In genomic region chr18:48023334-48024008, GRCh38 we compare ENCODE assay signal across 8 cellular contexts.
DNase-seq lines count a peak whose midpoint lies in the region; ATAC-seq, FAIRE-seq and TF ChIP-seq lines count a peak whose summit lies in the region.

No MANE protein-coding gene starts in this region.

- H3K56ac ChIP-seq in H9 (ENCODE audit: insufficient read length, low read depth, low read length) = no peak overlapping the region

- no peak for TF ChIP-seq EP300 in K562 (IDR thresholded peaks at IDR 0.05; ENCODE audit: low read length)

- no peaks in the 10 kb centered on the region for H3K36me3 ChIP-seq in K562 (ENCODE audit: control insufficient read depth, insufficient read depth, low read length)
- H3K36me3 ChIP-seq in aorta (ENCODE audit: control insufficient read depth in 1 of 2, insufficient read depth in 2 of 2, low read length in 1 of 2) = no peaks in the 10 kb centered on the region
- no peaks in the 10 kb centered on the region for H3K36me3 ChIP-seq in CD8-positive, alpha-beta memory T cell (ENCODE audit: insufficient read depth, low read length)

- no peak overlapping the region for H3K4me3 Mint-ChIP-seq in H9
- H3K4me3 Mint-ChIP-seq in CD8-positive, alpha-beta memory T cell = no peak overlapping the region

- H3K9me3 ChIP-seq in H9 (ENCODE audit: control insufficient read depth, low read depth, low read length) = no peaks in the 10 kb centered on the region
- H3K9me3 ChIP-seq in K562 (replicated peaks; ENCODE audit: control insufficient read depth, insufficient read depth, low read depth, low read length) = no peaks in the 10 kb centered on the region
- H3K9me3 ChIP-seq in aorta (ENCODE audit: control insufficient read depth, low read length) = no peaks in the 10 kb centered on the region
- H3K9me3 ChIP-seq in CD8-positive, alpha-beta memory T cell (ENCODE audit: low read length) = no peaks in the 10 kb centered on the region

- no peak overlapping the region for H4K91ac ChIP-seq in H9 (ENCODE audit: insufficient read length, low read depth, low read length)

- H4K8ac ChIP-seq in H9 (replicated peaks; ENCODE audit: insufficient read length, low read depth, low read length) = no peak overlapping the region

- TF ChIP-seq CTCF in C4-2B (conservative IDR thresholded peaks at IDR 0.05) (peak; percentile 66), H9 (conservative IDR thresholded peaks at IDR 0.05) (peak; percentile 71), K562 (IDR thresholded peaks at IDR 0.05 in 2 of 3, conservative IDR thresholded peaks at IDR 0.05 in 1 of 3; ENCODE audit: insufficient read depth in 2 of 3, low read depth in 1 of 3, low read length in 3 of 3) (peak in 2 of 3 experiments; percentile 36 to 48; a peak in 4 of 6 replicates)

- H3T11ph ChIP-seq in H9 (ENCODE audit: low read length) = no peak overlapping the region

- H3K79me1 ChIP-seq in H9 (ENCODE audit: insufficient read depth, low read depth, low read length, poor library complexity, severe bottlenecking) = no peaks in the 10 kb centered on the region

- H3K23me2 ChIP-seq in H9 (ENCODE audit: insufficient read length, low read depth, low read length, poor library complexity, severe bottlenecking) = no peaks in the 10 kb centered on the region

- no peaks in the 10 kb centered on the region for H3K4me1 ChIP-seq in H9 (ENCODE audit: insufficient read depth, low read length)
- H3K4me1 ChIP-seq in K562 (replicated peaks in 1 of 2; ENCODE audit: control insufficient read depth in 2 of 2, insufficient read depth in 2 of 2, low read length in 2 of 2) = no peaks in the 10 kb centered on the region; a peak in 1 of 5 replicates
- H3K4me1 ChIP-seq in aorta (ENCODE audit: control insufficient read depth in 1 of 2, insufficient read depth in 2 of 2, low read length in 2 of 2) = no peaks in the 10 kb centered on the region
- H3K4me1 ChIP-seq in CD8-positive, alpha-beta memory T cell (ENCODE audit: insufficient read depth, low read length) = no peaks in the 10 kb centered on the region

- intact Hi-C loops in K562 (cut with micrococcal nuclease) = loop anchor here (10.0 kb wide), 1 partner anchor 291 kb away; no protein-coding TSS in a partner anchor
- intact Hi-C loops in left colon (cut with DNase I, micrococcal nuclease) = loop anchor here in 1 of 2 donors (5.0 kb wide), 1 partner anchor 251 kb away; no protein-coding TSS in a partner anchor
- intact Hi-C loops in aorta (cut with DNase I) = loop anchor here in 1 of 2 donors (2.0 to 5.0 kb wide), 2 partner anchors 91 to 251 kb away; partner anchors contain the start of gene SMAD2

- no peaks in the 10 kb centered on the region for H3K9me1 ChIP-seq in K562 (ENCODE audit: control insufficient read depth, insufficient read depth, low read length)

- H2AFZ ChIP-seq in H9 (ENCODE audit: low read length) (no peak overlapping the region), K562 (ENCODE audit: low read depth, low read length) (no peak overlapping the region)

- H2BK15ac ChIP-seq in H9 (ENCODE audit: low read depth, low read length) = no peak overlapping the region

- H3K4me2 ChIP-seq in H9 (ENCODE audit: insufficient read depth, insufficient read length, low read length) (no peak overlapping the region), K562 (ENCODE audit: insufficient read depth, low read length) (no peak overlapping the region)

- no peak overlapping the region for H3K14ac ChIP-seq in H9 (ENCODE audit: insufficient read depth, low read length)

- H3K18ac ChIP-seq in H9 (ENCODE audit: insufficient read length, low read depth, low read length) = no peak overlapping the region

- H3K9ac ChIP-seq in H9 (ENCODE audit: extremely low read depth, insufficient read length, low read length) (no peak overlapping the region), K562 (ENCODE audit: insufficient read depth in 1 of 2, low read depth in 2 of 2, low read length in 2 of 2) (no peak overlapping the region)

- H3K4me3 ChIP-seq in K562 (no peak overlapping the region), aorta (ENCODE audit: low read length in 2 of 2) (no peak overlapping the region)
- no peak overlapping the region for H3K4me3 ChIP-seq in CD8-positive, alpha-beta memory T cell (ENCODE audit: low read length)

- H3K27ac Mint-ChIP-seq in H9 = no peak overlapping the region; a peak in 1 of 7 replicates
- no peak overlapping the region for H3K27ac Mint-ChIP-seq in CD8-positive, alpha-beta memory T cell

- H3K23ac ChIP-seq in H9 (ENCODE audit: insufficient read length, low read depth, low read length) = no peak overlapping the region

- BruUV-seq in K562 (replicated peaks; lab: Mats Ljungman, UMichigan) = no TSS peak

- peaks cover 6% of the 10 kb centered on the region for H3K27me3 Mint-ChIP-seq in H9 (ENCODE audit: low read depth)
- H3K27me3 Mint-ChIP-seq in CD8-positive, alpha-beta memory T cell = peaks cover 9 to 41% of the 10 kb centered on the region in 2 donors

- ATAC-seq in K562 (peak; percentile 64), left colon (peak; percentile 69), aorta (ENCODE audit: low FRiP score) (peak; percentile 45)

- in situ Hi-C loops in K562 (cut with MboI) = loop anchor here (5.0 to 10.0 kb wide), 2 partner anchors 231 to 421 kb away; no protein-coding TSS in a partner anchor

- no peaks in the 10 kb centered on the region; a peak in 1 of 5 replicates for H3K9me3 Mint-ChIP-seq in H9
- H3K9me3 Mint-ChIP-seq in CD8-positive, alpha-beta memory T cell = no peaks in the 10 kb centered on the region

- H3K4ac ChIP-seq in H9 (ENCODE audit: low read depth, low read length) = no peak overlapping the region

- H3K79me2 ChIP-seq in H9 (ENCODE audit: insufficient read depth, low read length) (no peaks in the 10 kb centered on the region), K562 (ENCODE audit: control insufficient read depth, insufficient read depth, low read length) (no peaks in the 10 kb centered on the region)

- H3K27me3 ChIP-seq in H9 (ENCODE audit: insufficient read depth, low read length) (no peaks in the 10 kb centered on the region), K562 (ENCODE audit: control insufficient read depth in 2 of 2, insufficient read depth in 2 of 2, low read length in 2 of 2) (peaks cover 0 to 29% of the 10 kb centered on the region in 2 experiments; a peak in 3 of 5 replicates), aorta (ENCODE audit: control insufficient read depth in 1 of 2, insufficient read depth in 2 of 2, low read length in 1 of 2) (no peaks in the 10 kb centered on the region)
- no peaks in the 10 kb centered on the region for H3K27me3 ChIP-seq in CD8-positive, alpha-beta memory T cell (ENCODE audit: insufficient read depth, low read length, poor library complexity, severe bottlenecking)

- no peak overlapping the region for H2BK120ac ChIP-seq in H9 (ENCODE audit: low read depth, low read length, poor library complexity, severe bottlenecking)

- no peak overlapping the region for H2BK5ac ChIP-seq in H9 (ENCODE audit: insufficient read length, low read length)

- H4K5ac ChIP-seq in H9 (ENCODE audit: insufficient read length, low read depth, low read length) = no peak overlapping the region

- peak; percentile 49 to 64 for TF ChIP-seq RAD21 in K562 (CRISPR knock-in tag; conservative IDR thresholded peaks at IDR 0.05 in 1 of 2, IDR thresholded peaks at IDR 0.05 in 1 of 2)

- H4K20me1 ChIP-seq in H9 (ENCODE audit: control insufficient read depth, insufficient read depth, insufficient read length) (no peaks in the 10 kb centered on the region), K562 (replicated peaks; ENCODE audit: control insufficient read depth, insufficient read depth, low read length) (no peaks in the 10 kb centered on the region)

- CTCF ChIA-PET in K562 (lab: Yijun Ruan, JAX; ENCODE audit: low intra/inter-chr PET ratio) = interaction anchor here (0.6 to 3.4 kb wide), 6 partner anchors 91 to 1215 kb away, joined by 3 to 23 read pairs (median 6); no protein-coding TSS in a partner anchor
- CTCF ChIA-PET in CD8-positive, alpha-beta memory T cell (lab: Charles Lee) = no interaction called here

- peak; percentile 70 for DNase-seq in H9
- DNase-seq in NCI-H345 treated with DMSO at 0.1 percent for 48 hours (lab: John Stamatoyannopoulos, UW; ENCODE audit: unreplicated experiment) = peak; percentile 33
- peak; percentile 15 to 44 (median 28) for DNase-seq in K562 (ENCODE audit: extremely low read depth in 1 of 4, low spot score in 3 of 4)
- peak in 1 of 2 donors; percentile 46 for DNase-seq in left colon
- peak in 1 of 2 donors; percentile 79 for DNase-seq in aorta
- DNase-seq in stimulated activated CD4-positive, alpha-beta T cell treated with anti-CD3 and anti-CD28 coated beads, Interleukin-1b, Interleukin-23, amount 100 ng/mL, for 48 hours = no peak
- no peak for DNase-seq in CD8-positive, alpha-beta memory T cell

- no peak overlapping the region for H2AK5ac ChIP-seq in H9 (ENCODE audit: insufficient read length, low read length)

- peaks cover 32 to 58% of the 10 kb centered on the region in 2 experiments for H3K4me1 Mint-ChIP-seq in H9
- peaks cover 0 to 3% (median 0%) of the 10 kb centered on the region in 3 donors for H3K4me1 Mint-ChIP-seq in CD8-positive, alpha-beta memory T cell

- no peak overlapping the region for H3K27ac ChIP-seq in C4-2B
- no peak overlapping the region for H3K27ac ChIP-seq in H9 (ENCODE audit: insufficient read length, low read depth, low read length)
- no peak overlapping the region for H3K27ac ChIP-seq in K562 (ENCODE audit: extremely low read depth, low read depth, low read length)
- no peak overlapping the region for H3K27ac ChIP-seq in aorta (ENCODE audit: low read depth in 1 of 2, low read length in 2 of 2)
- H3K27ac ChIP-seq in CD8-positive, alpha-beta memory T cell (ENCODE audit: low read depth, low read length) = no peak overlapping the region

- WGBS in H9 (ENCODE audit: extremely low coverage, insufficient read length, low lambda C conversion rate) = no CpG with 5 or more reads among the region's 9 CpGs
- 0% methylated on average over 8 of the region's 9 CpGs for WGBS in K562 (ENCODE audit: insufficient coverage, low coverage, missing lambda C conversion rate)
- 5 to 7% methylated on average over 9 of the region's 9 CpGs for WGBS in aorta, 2 donors

- no peak overlapping the region for H2BK12ac ChIP-seq in H9 (ENCODE audit: insufficient read length, low read depth, low read length)

- H2BK20ac ChIP-seq in H9 (ENCODE audit: low read depth, low read length, poor library complexity, severe bottlenecking) = no peak overlapping the region

- no peaks in the 10 kb centered on the region; a peak in 1 of 7 replicates for H3K36me3 Mint-ChIP-seq in H9 (ENCODE audit: insufficient read depth in 1 of 3, low read depth in 3 of 3)
- no peaks in the 10 kb centered on the region for H3K36me3 Mint-ChIP-seq in CD8-positive, alpha-beta memory T cell

- TF ChIP-seq POLR2A in K562 (conservative IDR thresholded peaks at IDR 0.05) = no peak

- POLR2A ChIA-PET in K562 (lab: Yijun Ruan, JAX) = no interaction called here
- POLR2A ChIA-PET in CD8-positive, alpha-beta memory T cell (lab: Charles Lee) = no interaction called here

- FAIRE-seq in K562 (lab: Jason Lieb, UNC) = no peak

TF ChIP-seq in K562, 482 proteins besides CTCF, POLR2A, EP300 and RAD21 (continues in another document):
- TF ChIP-seq GABPB1 (CRISPR knock-in tag; IDR thresholded peaks at IDR 0.05) (no peak), RBM39 (optimal IDR thresholded peaks at IDR 0.05; ENCODE audit: low read depth, low read length) (no peak), GATA2 (CRISPR knock-in tag; IDR thresholded peaks at IDR 0.05) (peak; percentile 52; the same call in 1 of the 2 replicates)

Comparison
In these comparisons a context has a peak if more than half of its experiments do, and no peak if none do; other contexts are left out.
1. DNase-seq: peak in H9 (single experiment), NCI-H345 treated with DMSO at 0.1 percent for 48 hours (single experiment) and K562 (4 of 4); none in stimulated activated CD4-positive, alpha-beta T cell treated with anti-CD3 and anti-CD28 coated beads, Interleukin-1b, Interleukin-23, amount 100 ng/mL, for 48 hours (single experiment) and CD8-positive, alpha-beta memory T cell (0 of 5).
2. Peak in every context shown above with its lines, with median percentiles within 50 percentile points of each other: CTCF ChIP-seq and ATAC-seq.